Comparison of ENCODE assay signal across 21 cellular contexts in genomic region chr1:245404952-245405351, GRCh38.
DNase-seq lines count a peak whose midpoint lies in the region; TF ChIP-seq lines count a peak whose summit lies in the region.
"Had no signal": no experiment of that assay in that cellular context is flagged by ENCODE, and none has a peak within 500 bp of the region (broad histone marks: within the 10 kb centered on the region; RNA-seq: fewer than 3 reads in every experiment).

No MANE protein-coding gene starts in this region.

- DNase-seq in NCI-H1048 (lab: John Stamatoyannopoulos, UW) (peak; percentile 31), NCI-H526 (lab: John Stamatoyannopoulos, UW) (peak; percentile 3 to 46), SK-N-DZ (ENCODE audit: low spot score) (peak; percentile 47), neural progenitor cell (ENCODE audit: low spot score) (no peak), HCEC 1CT (no peak), HuH-7 (ENCODE audit: low spot score) (no peak), iPS-NIHi11 (ENCODE audit: low spot score) (no peak)
- DNase-seq: ACHN; BE2C; C1 segment of cervical spinal cord; CD4-positive, CD25-positive, alpha-beta regulatory T cell; CD8-positive, alpha-beta memory T cell; DMS53; DND-41; EL; GM23248; IMR-90 had no signal

- H3K36me3 ChIP-seq in neural progenitor cell = no peaks in the 10 kb centered on the region
- H3K36me3 ChIP-seq: BE2C, HAP-1 had no signal

- H3K36me3 Mint-ChIP-seq in neural progenitor cell = no peaks in the 10 kb centered on the region
- H3K36me3 Mint-ChIP-seq: CD4-positive, CD25-positive, alpha-beta regulatory T cell; CD8-positive, alpha-beta memory T cell had no signal

- H3F3A ChIP-seq in neural progenitor cell (ENCODE audit: low read depth) = no peaks in the 10 kb centered on the region

- no peaks in the 10 kb centered on the region for H3K27me3 Mint-ChIP-seq in neural progenitor cell (ENCODE audit: insufficient read depth, low read depth)
- H3K27me3 Mint-ChIP-seq: CD4-positive, CD25-positive, alpha-beta regulatory T cell had no signal

- no peak for TF ChIP-seq CTCF in neural progenitor cell (IDR thresholded peaks at IDR 0.05)

- H3K4me1 Mint-ChIP-seq in neural progenitor cell = peaks cover 19% of the 10 kb centered on the region
- H3K4me1 Mint-ChIP-seq: CD4-positive, CD25-positive, alpha-beta regulatory T cell; CD8-positive, alpha-beta memory T cell had no signal

- H3K4me3 ChIP-seq in neural progenitor cell = no peak overlapping the region
- H3K4me3 ChIP-seq: GM12878, GM23248, HAP-1, K562 had no signal

- H3K9me3 Mint-ChIP-seq in neural progenitor cell = no peaks in the 10 kb centered on the region

- no peaks in the 10 kb centered on the region for H4K20me1 ChIP-seq in neural progenitor cell (ENCODE audit: low read depth)

- peaks cover 25% of the 10 kb centered on the region for H3K4me1 ChIP-seq in neural progenitor cell
- H3K4me1 ChIP-seq: HAP-1 had no signal

- H2AFZ ChIP-seq in neural progenitor cell (replicated peaks) = no peak overlapping the region
- H2AFZ ChIP-seq: GM23248 had no signal

- H3K27ac ChIP-seq in neural progenitor cell = no peak overlapping the region
- H3K27ac ChIP-seq: GM23248, HL-60 had no signal

- H3K27me3 ChIP-seq in neural progenitor cell = no peaks in the 10 kb centered on the region
- H3K27me3 ChIP-seq: BE2C had no signal

- peak overlapping the region; percentile 51 for H3K4me2 ChIP-seq in neural progenitor cell

- no peaks in the 10 kb centered on the region for H3K9me3 ChIP-seq in neural progenitor cell (ENCODE audit: low read depth)
- H3K9me3 ChIP-seq: BE2C, HAP-1 had no signal

- H3K4me3 Mint-ChIP-seq in neural progenitor cell = no peak overlapping the region
- H3K4me3 Mint-ChIP-seq: CD4-positive, CD25-positive, alpha-beta regulatory T cell; CD8-positive, alpha-beta memory T cell had no signal

- no peaks in the 10 kb centered on the region for H3K79me2 ChIP-seq in neural progenitor cell (ENCODE audit: low read depth)

- no peak overlapping the region for H3K9ac ChIP-seq in neural progenitor cell
- H3K9ac ChIP-seq: GM23248 had no signal

- no peak overlapping the region for H3K27ac Mint-ChIP-seq in neural progenitor cell
- H3K27ac Mint-ChIP-seq: CD4-positive, CD25-positive, alpha-beta regulatory T cell; CD8-positive, alpha-beta memory T cell had no signal

Comparison
In these comparisons a context has a peak if more than half of its experiments do, and no peak if none do; other contexts are left out.
1. DNase-seq: peak in NCI-H1048 (single experiment), NCI-H526 (2 of 2) and SK-N-DZ (single experiment); none in neural progenitor cell (single experiment), HCEC 1CT (single experiment), HuH-7 (single experiment) and iPS-NIHi11 (single experiment).